17 cellular contexts compared by ENCODE assay signal in genomic region chr13:106038752-106039151, GRCh38.
DNase-seq lines count a peak whose midpoint lies in the region; ATAC-seq and TF ChIP-seq lines count a peak whose summit lies in the region.
"Had no signal": no experiment of that assay in that cellular context is flagged by ENCODE, and none has a peak within 500 bp of the region (broad histone marks: within the 10 kb centered on the region; RNA-seq: fewer than 3 reads in every experiment).

No MANE protein-coding gene starts in this region.

- H3K79me2 ChIP-seq in MM.1S (ENCODE audit: low read length) = no peaks in the 10 kb centered on the region

- intact Hi-C loops in MCF 10A (cut with micrococcal nuclease) = no loop called here
- intact Hi-C loops in breast epithelium (cut with DNase I; ENCODE audit: low total_unique reads) = no loop called here
- intact Hi-C loops in sciatic nerve (cut with DNase I) = no loop called here

- H3K27ac ChIP-seq in breast epithelium (no peak overlapping the region), MM.1S (ENCODE audit: low read length) (no peak overlapping the region)
- H3K27ac ChIP-seq: 22Rv1, gastrocnemius medialis, tibial artery had no signal

- POLR2A ChIA-PET in MCF 10A (lab: Yijun Ruan, JAX) = interaction anchor here (0.6 kb wide), 1 partner anchor 43 kb away, joined by 3 read pairs; no protein-coding TSS in a partner anchor

- H3K27me3 ChIP-seq in breast epithelium (no peaks in the 10 kb centered on the region), adipocyte (replicated peaks; ENCODE audit: control insufficient read depth, insufficient read depth, low read length) (no peaks in the 10 kb centered on the region), MM.1S (replicated peaks; ENCODE audit: insufficient read depth, low read length) (no peaks in the 10 kb centered on the region)
- H3K27me3 ChIP-seq: gastrocnemius medialis, tibial artery had no signal

- no peaks in the 10 kb centered on the region for H3K27me3 Mint-ChIP-seq in MCF 10A (ENCODE audit: insufficient read depth, unreplicated experiment)

- no peak overlapping the region for H3K4me3 Mint-ChIP-seq in MCF 10A (ENCODE audit: unreplicated experiment)
- H3K4me3 Mint-ChIP-seq: nephron had no signal

- peak overlapping the region; percentile 63 for H3K27ac Mint-ChIP-seq in MCF 10A (ENCODE audit: low read depth, unreplicated experiment)
- H3K27ac Mint-ChIP-seq: nephron had no signal

- H3K9me2 ChIP-seq in MM.1S (replicated peaks; ENCODE audit: insufficient read depth, low read length) = no peaks in the 10 kb centered on the region

- no peak for ATAC-seq in sciatic nerve
- ATAC-seq in HG03342 (IDR thresholded peaks at IDR 0.05; ENCODE audit: unreplicated experiment) = no peak
- ATAC-seq: gastrocnemius medialis, left colon had no signal

- H3K9ac ChIP-seq in adipocyte (ENCODE audit: low read length) (no peak overlapping the region), MM.1S (ENCODE audit: low read length) (no peak overlapping the region)

- H3K36me3 Mint-ChIP-seq in MCF 10A (ENCODE audit: insufficient read depth, unreplicated experiment) = no peaks in the 10 kb centered on the region

- CTCF ChIA-PET in MCF 10A (lab: Yijun Ruan, JAX) = no interaction called here

- H3K4me2 ChIP-seq in MM.1S (ENCODE audit: low read depth, low read length) = no peak overlapping the region

- H3K9me3 ChIP-seq in breast epithelium = no peaks in the 10 kb centered on the region
- H3K9me3 ChIP-seq in adipocyte (ENCODE audit: control insufficient read depth, low read length) = no peaks in the 10 kb centered on the region
- H3K9me3 ChIP-seq in MM.1S (replicated peaks; ENCODE audit: insufficient read depth, low read length) = no peaks in the 10 kb centered on the region
- H3K9me3 ChIP-seq: gastrocnemius medialis, tibial artery had no signal

- H3K9me3 Mint-ChIP-seq in MCF 10A (ENCODE audit: unreplicated experiment) = peaks cover 9% of the 10 kb centered on the region
- H3K9me3 Mint-ChIP-seq: nephron had no signal

- H3K4me3 ChIP-seq in breast epithelium (no peak overlapping the region), adipocyte (ENCODE audit: low read length) (no peak overlapping the region), fibroblast of villous mesenchyme (ENCODE audit: low read depth, low read length) (no peak overlapping the region), MM.1S (ENCODE audit: low read length) (no peak overlapping the region)
- H3K4me3 ChIP-seq: gastrocnemius medialis, tibial artery had no signal

- H3K36me3 ChIP-seq in breast epithelium = no peaks in the 10 kb centered on the region
- no peaks in the 10 kb centered on the region for H3K36me3 ChIP-seq in adipocyte (ENCODE audit: control insufficient read depth, insufficient read depth, low read length, severe bottlenecking)
- H3K36me3 ChIP-seq in MM.1S (replicated peaks; ENCODE audit: insufficient read depth, low read length) = no peaks in the 10 kb centered on the region
- H3K36me3 ChIP-seq: gastrocnemius medialis, tibial artery had no signal

- H3K4me1 Mint-ChIP-seq in MCF 10A (ENCODE audit: insufficient read depth, unreplicated experiment) = peaks cover 30% of the 10 kb centered on the region

- H4K20me1 ChIP-seq in MM.1S (ENCODE audit: insufficient read depth, low read length) = no peaks in the 10 kb centered on the region

- TF ChIP-seq CTCF in MCF 10A (IDR thresholded peaks at IDR 0.05; ENCODE audit: unreplicated experiment) (no peak), breast epithelium (IDR thresholded peaks at IDR 0.05) (no peak), fibroblast of villous mesenchyme (IDR thresholded peaks at IDR 0.05; ENCODE audit: insufficient read depth, low read depth, low read length) (no peak), MM.1S (IDR thresholded peaks at IDR 0.05; ENCODE audit: low read length) (no peak)

- BruUV-seq in MCF 10A (replicated peaks; lab: Mats Ljungman, UMichigan) = no TSS peak

- H3K4me1 ChIP-seq in breast epithelium = no peaks in the 10 kb centered on the region
- H3K4me1 ChIP-seq in adipocyte (ENCODE audit: control insufficient read depth, insufficient read depth, low read length) = peaks cover 19% of the 10 kb centered on the region
- H3K4me1 ChIP-seq in MM.1S (ENCODE audit: low read length) = no peaks in the 10 kb centered on the region
- H3K4me1 ChIP-seq: tibial artery had no signal

- H2AFZ ChIP-seq in MM.1S (ENCODE audit: low read length) = no peak overlapping the region

- H3F3A ChIP-seq in MM.1S (ENCODE audit: insufficient read depth, low read length) = no peaks in the 10 kb centered on the region

- no peak for TF ChIP-seq POLR2A in breast epithelium (IDR thresholded peaks at IDR 0.05)

- DNase-seq in MCF 10A (ENCODE audit: unreplicated experiment) = peak; percentile 73
- DNase-seq in breast epithelium (ENCODE audit: low spot score in 2 of 2) = no peak
- peak; percentile 58 for DNase-seq in adipocyte (ENCODE audit: low read depth)
- peak; percentile 78 for DNase-seq in fibroblast of villous mesenchyme (ENCODE audit: low read depth)
- no peak for DNase-seq in sciatic nerve (ENCODE audit: low spot score)
- DNase-seq in stimulated activated CD4-positive, alpha-beta T cell treated with anti-CD3 and anti-CD28 coated beads, Interleukin-4, amount 100 ng/mL, for 1 hour = no peak
- DNase-seq in MM.1S = no peak
- DNase-seq: caudate nucleus, gastrocnemius medialis, GOT3, left colon, NCI-H1105, NCI-H510A, tibial artery had no signal

Comparison
In these comparisons a context has a peak if more than half of its experiments do, and no peak if none do; other contexts are left out.
1. DNase-seq: peak in MCF 10A (single experiment), adipocyte (single experiment) and fibroblast of villous mesenchyme (single experiment); none in breast epithelium (0 of 2), sciatic nerve (single experiment), stimulated activated CD4-positive, alpha-beta T cell treated with anti-CD3 and anti-CD28 coated beads, Interleukin-4, amount 100 ng/mL, for 1 hour (single experiment) and MM.1S (single experiment).